Comparison of ENCODE assay signal across 20 cellular contexts in the genomic region with DNA sequence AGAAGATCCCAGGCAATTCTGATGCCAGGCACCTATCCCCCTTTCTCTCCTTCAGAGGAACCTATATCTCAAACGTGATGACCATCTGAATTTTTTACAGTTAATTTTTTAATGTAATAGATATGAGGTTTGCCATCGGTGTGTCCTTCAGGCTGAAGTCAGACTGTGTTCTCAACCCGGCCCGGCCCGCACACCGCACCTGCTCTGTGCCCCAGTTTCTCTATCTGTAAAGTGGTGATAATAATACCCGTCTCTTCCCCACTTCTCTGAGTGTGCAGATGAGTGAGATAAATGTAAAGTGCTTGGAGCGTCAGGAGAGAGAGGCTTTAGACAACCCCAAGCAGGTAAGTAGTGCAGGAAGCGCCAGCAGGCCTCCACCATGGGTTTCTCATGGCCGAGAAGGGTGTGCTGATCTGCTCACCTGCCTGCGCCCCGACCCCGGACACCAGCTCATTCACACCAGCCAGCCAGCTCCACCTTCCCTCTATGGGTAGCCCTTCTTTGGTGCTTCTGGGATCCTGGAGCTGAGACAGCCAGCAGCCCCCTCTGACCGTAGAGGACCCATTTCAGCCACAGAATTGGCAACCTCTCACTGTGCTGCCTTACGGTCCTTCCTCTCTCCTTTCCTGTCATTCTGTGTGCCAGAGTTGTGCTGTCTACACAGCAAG.
A peak's percentile ranks its signal among the peaks of the same experiment; 100 is the strongest.
DNase-seq lines count a peak whose midpoint lies in the region; ATAC-seq, FAIRE-seq and TF ChIP-seq lines count a peak whose summit lies in the region.
"Had no signal": no experiment of that assay in that cellular context is flagged by ENCODE, and none has a peak within 500 bp of the region (broad histone marks: within the 10 kb centered on the region; RNA-seq: fewer than 3 reads in every experiment).

No MANE protein-coding gene starts in this region.

- TF ChIP-seq RAD21 in K562 (CRISPR knock-in tag; conservative IDR thresholded peaks at IDR 0.05 in 1 of 2, IDR thresholded peaks at IDR 0.05 in 1 of 2) = no peak

- H2AFZ ChIP-seq in K562 (ENCODE audit: low read depth, low read length) (peak overlapping the region; percentile 34; the same call in 1 of the 2 replicates), neural progenitor cell (replicated peaks) (no peak overlapping the region)

- H3K4me1 Mint-ChIP-seq in neural progenitor cell = peaks cover 8% of the 10 kb centered on the region
- H3K4me1 Mint-ChIP-seq in stimulated activated naive CD8-positive, alpha-beta T cell treated with anti-CD3 and anti-CD28 coated beads, Interleukin-15, amount 100 ng/mL, for 72 hours = peaks cover 49% of the 10 kb centered on the region

- in situ Hi-C loops in K562 (cut with MboI) = loop anchor here (5.0 kb wide), 1 partner anchor 69 kb away; no protein-coding TSS in a partner anchor

- peaks cover 11% of the 10 kb centered on the region for H3K27me3 Mint-ChIP-seq in neural progenitor cell (ENCODE audit: insufficient read depth, low read depth)
- H3K27me3 Mint-ChIP-seq in stimulated activated naive CD8-positive, alpha-beta T cell treated with anti-CD3 and anti-CD28 coated beads, Interleukin-15, amount 100 ng/mL, for 72 hours = no peaks in the 10 kb centered on the region
- H3K27me3 Mint-ChIP-seq: activated naive CD8-positive, alpha-beta T cell treated with anti-CD3 and anti-CD28 coated beads, Interleukin-2, amount 50 U/mL, for 24 hours had no signal

- H3K4me3 ChIP-seq in heart left ventricle (no peak overlapping the region), K562 (no peak overlapping the region), neural progenitor cell (no peak overlapping the region)
- H3K4me3 ChIP-seq: body of pancreas, ovary had no signal

- no peak for TF ChIP-seq EP300 in K562 (IDR thresholded peaks at IDR 0.05; ENCODE audit: low read length)

- WGBS in heart left ventricle, 4 donors = 93 to 96% (median 95%) methylated on average over 15 of the region's 15 CpGs
- WGBS in K562 (ENCODE audit: insufficient coverage, low coverage, missing lambda C conversion rate) = 60% methylated on average over 12 of the region's 15 CpGs

- H3K4me2 ChIP-seq in K562 (ENCODE audit: insufficient read depth, low read length) (no peak overlapping the region), neural progenitor cell (no peak overlapping the region)

- peak; percentile 44 for DNase-seq in cardiac septum (ENCODE audit: low spot score)
- no peak for DNase-seq in heart left ventricle
- DNase-seq in K562 (ENCODE audit: extremely low read depth in 1 of 4, low spot score in 3 of 4) = no peak
- no peak for DNase-seq in neural progenitor cell (ENCODE audit: low spot score)
- no peak for DNase-seq in stimulated activated naive CD8-positive, alpha-beta T cell treated with anti-CD3 and anti-CD28 coated beads, Interleukin-15, amount 100 ng/mL, for 72 hours
- DNase-seq in NCI-H1436 (lab: John Stamatoyannopoulos, UW) = no peak
- DNase-seq: activated naive CD8-positive, alpha-beta T cell treated with anti-CD3 and anti-CD28 coated beads, Interleukin-2, amount 50 U/mL, for 24 hours; activated T-cell treated with anti-CD3 and anti-CD28 coated beads, Interleukin-2, amount 50 U/mL, for 48 hours; body of pancreas; GDM1; H7; IMR-90; NCI-H1417; NCI-H524 treated with DMSO at 0.1 percent for 48 hours; ovary; right cardiac atrium had no signal

- no peak for TF ChIP-seq CTCF in heart left ventricle (IDR thresholded peaks at IDR 0.05)
- TF ChIP-seq CTCF in K562 (IDR thresholded peaks at IDR 0.05 in 2 of 3, conservative IDR thresholded peaks at IDR 0.05 in 1 of 3; ENCODE audit: insufficient read depth in 2 of 3, low read depth in 1 of 3, low read length in 3 of 3) = no peak
- no peak for TF ChIP-seq CTCF in neural progenitor cell (IDR thresholded peaks at IDR 0.05)

- H3K79me2 ChIP-seq in K562 (ENCODE audit: control insufficient read depth, insufficient read depth, low read length) (no peaks in the 10 kb centered on the region), neural progenitor cell (ENCODE audit: low read depth) (no peaks in the 10 kb centered on the region)

- H3K4me3 Mint-ChIP-seq in neural progenitor cell = no peak overlapping the region
- H3K4me3 Mint-ChIP-seq in stimulated activated naive CD8-positive, alpha-beta T cell treated with anti-CD3 and anti-CD28 coated beads, Interleukin-15, amount 100 ng/mL, for 72 hours = no peak overlapping the region
- H3K4me3 Mint-ChIP-seq: activated naive CD8-positive, alpha-beta T cell treated with anti-CD3 and anti-CD28 coated beads, Interleukin-2, amount 50 U/mL, for 24 hours; CD14-positive monocyte; T-helper 2 cell treated with Interferon-gamma antibody and Interleukin-4, amounts not matched to agents 5 μg/mL and 100 μg/mL, for 36 hours had no signal

- FAIRE-seq in K562 (lab: Jason Lieb, UNC) = no peak

- H3K36me3 ChIP-seq in heart left ventricle (no peaks in the 10 kb centered on the region), K562 (ENCODE audit: control insufficient read depth, insufficient read depth, low read length) (no peaks in the 10 kb centered on the region), neural progenitor cell (no peaks in the 10 kb centered on the region)
- H3K36me3 ChIP-seq: ovary had no signal

- peak overlapping the region; percentile 13 for H3K27ac Mint-ChIP-seq in neural progenitor cell
- peak overlapping the region in 1 of 2 donors; percentile 32 for H3K27ac Mint-ChIP-seq in stimulated activated naive CD8-positive, alpha-beta T cell treated with anti-CD3 and anti-CD28 coated beads, Interleukin-15, amount 100 ng/mL, for 72 hours
- H3K27ac Mint-ChIP-seq: activated naive CD8-positive, alpha-beta T cell treated with anti-CD3 and anti-CD28 coated beads, Interleukin-2, amount 50 U/mL, for 24 hours; CD14-positive monocyte; T-helper 2 cell treated with Interferon-gamma antibody and Interleukin-4, amounts not matched to agents 5 μg/mL and 100 μg/mL, for 36 hours had no signal

- H4K20me1 ChIP-seq in K562 (replicated peaks; ENCODE audit: control insufficient read depth, insufficient read depth, low read length) = no peaks in the 10 kb centered on the region
- no peaks in the 10 kb centered on the region for H4K20me1 ChIP-seq in neural progenitor cell (ENCODE audit: low read depth)

- H3K9me3 ChIP-seq in heart left ventricle = no peaks in the 10 kb centered on the region
- no peaks in the 10 kb centered on the region for H3K9me3 ChIP-seq in K562 (replicated peaks; ENCODE audit: control insufficient read depth, insufficient read depth, low read depth, low read length)
- H3K9me3 ChIP-seq in neural progenitor cell (ENCODE audit: low read depth) = no peaks in the 10 kb centered on the region
- H3K9me3 ChIP-seq: body of pancreas, ovary had no signal

- ATAC-seq in heart left ventricle (no peak), K562 (no peak), HG02981 (IDR thresholded peaks at IDR 0.05; ENCODE audit: unreplicated experiment) (no peak)
- no peak for ATAC-seq in stimulated activated naive CD8-positive, alpha-beta T cell treated with anti-CD3 and anti-CD28 coated beads, Interleukin-15, amount 100 ng/mL, for 72 hours
- ATAC-seq: body of pancreas, right cardiac atrium had no signal

- H3K9me3 Mint-ChIP-seq in neural progenitor cell = peaks cover 3% of the 10 kb centered on the region
- no peaks in the 10 kb centered on the region for H3K9me3 Mint-ChIP-seq in stimulated activated naive CD8-positive, alpha-beta T cell treated with anti-CD3 and anti-CD28 coated beads, Interleukin-15, amount 100 ng/mL, for 72 hours
- H3K9me3 Mint-ChIP-seq: activated naive CD8-positive, alpha-beta T cell treated with anti-CD3 and anti-CD28 coated beads, Interleukin-2, amount 50 U/mL, for 24 hours; T-helper 2 cell treated with Interferon-gamma antibody and Interleukin-4, amounts not matched to agents 5 μg/mL and 100 μg/mL, for 36 hours had no signal

- peaks cover 0 to 41% (median 0%) of the 10 kb centered on the region in 12 donors for H3K4me1 ChIP-seq in heart left ventricle
- H3K4me1 ChIP-seq in K562 (replicated peaks in 1 of 2; ENCODE audit: control insufficient read depth in 2 of 2, insufficient read depth in 2 of 2, low read length in 2 of 2) = peaks cover 7 to 24% of the 10 kb centered on the region in 2 experiments; a peak in 4 of 5 replicates
- H3K4me1 ChIP-seq in neural progenitor cell = no peaks in the 10 kb centered on the region

- intact Hi-C loops in cardiac septum (cut with DNase I) (no loop called here), heart left ventricle (cut with DNase I) (no loop called here), K562 (cut with micrococcal nuclease) (no loop called here)

- H3K36me3 Mint-ChIP-seq in neural progenitor cell = no peaks in the 10 kb centered on the region

- H3K27me3 ChIP-seq in heart left ventricle (no peaks in the 10 kb centered on the region), K562 (ENCODE audit: control insufficient read depth in 2 of 2, insufficient read depth in 2 of 2, low read length in 2 of 2) (no peaks in the 10 kb centered on the region), neural progenitor cell (no peaks in the 10 kb centered on the region)
- H3K27me3 ChIP-seq: body of pancreas, ovary had no signal

- no TSS peak for BruUV-seq in K562 (replicated peaks; lab: Mats Ljungman, UMichigan)

- peak overlapping the region in 1 of 12 donors; percentile 5 for H3K27ac ChIP-seq in heart left ventricle
- H3K27ac ChIP-seq in K562 (ENCODE audit: extremely low read depth, low read depth, low read length) = no peak overlapping the region
- no peak overlapping the region for H3K27ac ChIP-seq in neural progenitor cell
- H3K27ac ChIP-seq: body of pancreas, ovary, VCaP had no signal

- H3F3A ChIP-seq in neural progenitor cell (ENCODE audit: low read depth) = no peaks in the 10 kb centered on the region

- POLR2A ChIA-PET in K562 (lab: Yijun Ruan, JAX) = interaction anchor here (0.5 to 1.1 kb wide), 2 partner anchors 19 to 35 kb away, joined by 3 read pairs; no protein-coding TSS in a partner anchor

- CTCF ChIA-PET in K562 (lab: Yijun Ruan, JAX; ENCODE audit: low intra/inter-chr PET ratio) = no interaction called here

- H3K9me1 ChIP-seq in K562 (ENCODE audit: control insufficient read depth, insufficient read depth, low read length) = no peaks in the 10 kb centered on the region

- TF ChIP-seq POLR2A in heart left ventricle (IDR thresholded peaks at IDR 0.05) = no peak
- no peak for TF ChIP-seq POLR2A in K562 (conservative IDR thresholded peaks at IDR 0.05)

- no peak overlapping the region for H3K9ac ChIP-seq in K562 (ENCODE audit: insufficient read depth in 1 of 2, low read depth in 2 of 2, low read length in 2 of 2)
- H3K9ac ChIP-seq in neural progenitor cell = no peak overlapping the region

TF ChIP-seq in K562, 482 proteins besides CTCF, POLR2A, EP300 and RAD21 (continues in another document):
- TF ChIP-seq, protein P1, sequence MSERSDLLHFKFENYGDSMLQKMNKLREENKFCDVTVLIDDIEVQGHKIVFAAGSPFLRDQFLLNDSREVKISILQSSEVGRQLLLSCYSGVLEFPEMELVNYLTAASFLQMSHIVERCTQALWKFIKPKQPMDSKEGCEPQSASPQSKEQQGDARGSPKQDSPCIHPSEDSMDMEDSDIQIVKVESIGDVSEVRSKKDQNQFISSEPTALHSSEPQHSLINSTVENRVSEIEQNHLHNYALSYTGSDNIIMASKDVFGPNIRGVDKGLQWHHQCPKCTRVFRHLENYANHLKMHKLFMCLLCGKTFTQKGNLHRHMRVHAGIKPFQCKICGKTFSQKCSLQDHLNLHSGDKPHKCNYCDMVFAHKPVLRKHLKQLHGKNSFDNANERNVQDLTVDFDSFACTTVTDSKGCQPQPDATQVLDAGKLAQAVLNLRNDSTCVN (CRISPR knock-in tag; IDR thresholded peaks at IDR 0.05) = no peak
- no peak for TF ChIP-seq NONO (IDR thresholded peaks at IDR 0.05; ENCODE audit: low read depth in 2 of 2, low read length in 1 of 2)
